1 cellular context compared by ENCODE assay signal in genomic region chr11:1930448-1930802, GRCh38.
TF ChIP-seq lines count a peak whose summit lies in the region.

No MANE protein-coding gene starts in this region.

TF ChIP-seq in K562, 482 proteins besides CTCF, POLR2A, EP300 and RAD21:
- TF ChIP-seq NR1H2 (CRISPR knock-in tag; IDR thresholded peaks at IDR 0.05), result no peak
- no peak for TF ChIP-seq MEIS2 (IDR thresholded peaks at IDR 0.05; ENCODE audit: partially characterized antibody)
- TF ChIP-seq MYC (IDR thresholded peaks at IDR 0.05; ENCODE audit: low read depth, low read length), result no peak
- TF ChIP-seq MYC (CRISPR knock-in tag; IDR thresholded peaks at IDR 0.05; ENCODE audit: borderline replicate concordance, low read depth), result no peak
- TF ChIP-seq ZNF668 (CRISPR knock-in tag; IDR thresholded peaks at IDR 0.05), result no peak
- no peak for TF ChIP-seq HDAC6 (IDR thresholded peaks at IDR 0.05; ENCODE audit: low read depth, low read length)
- no peak for TF ChIP-seq UBTF (IDR thresholded peaks at IDR 0.05; ENCODE audit: borderline replicate concordance in 1 of 2, low read depth in 2 of 2, low read length in 2 of 2)
- no peak for TF ChIP-seq KLF10 (CRISPR knock-in tag; IDR thresholded peaks at IDR 0.05)
- TF ChIP-seq RFX7 (CRISPR knock-in tag; IDR thresholded peaks at IDR 0.05), result no peak
- TF ChIP-seq GABPA (tag; conservative IDR thresholded peaks at IDR 0.05; ENCODE audit: low read depth), result no peak
- no peak for TF ChIP-seq PCBP1 (IDR thresholded peaks at IDR 0.05; ENCODE audit: low read depth, low read length, poor library complexity, severe bottlenecking)
- no peak for TF ChIP-seq TBL1XR1 (IDR thresholded peaks at IDR 0.05; ENCODE audit: low read length in 2 of 2)
- TF ChIP-seq THRAP3 (IDR thresholded peaks at IDR 0.05; ENCODE audit: borderline replicate concordance), result no peak
- TF ChIP-seq MAFK (IDR thresholded peaks at IDR 0.05; ENCODE audit: low read length), result no peak
- TF ChIP-seq ZNF398 (CRISPR knock-in tag; IDR thresholded peaks at IDR 0.05), result no peak
- TF ChIP-seq MGA (IDR thresholded peaks at IDR 0.05), result no peak
- TF ChIP-seq ARNT (IDR thresholded peaks at IDR 0.05), result no peak
